Comparison of ENCODE assay signal across 13 cellular contexts in genomic region chr14:94373708-94374107, GRCh38. TPM values are rescaled to one million over a fixed set of nuclear protein-coding genes. Genes with fewer than 3 reads are reported as not detected.
DNase-seq lines count a peak whose midpoint lies in the region; ATAC-seq, FAIRE-seq and TF ChIP-seq lines count a peak whose summit lies in the region.
"Had no signal": no experiment of that assay in that cellular context is flagged by ENCODE, and none has a peak within 500 bp of the region (broad histone marks: within the 10 kb centered on the region; RNA-seq: fewer than 3 reads in every experiment).

No MANE protein-coding gene starts in this region.

- FAIRE-seq in HepG2 (lab: Jason Lieb, UNC) (peak; percentile 4), keratinocyte (lab: Jason Lieb, UNC) (peak; percentile 73)
- FAIRE-seq: A204.1 had no signal

- no peaks in the 10 kb centered on the region for H3K9me1 ChIP-seq in keratinocyte (ENCODE audit: control insufficient read depth, extremely low read depth, insufficient read depth, low read length)

- dilution Hi-C loops in keratinocyte (cut with MboI; ENCODE audit: extremely low pct_ligation_motif_present, low sequenced_read_pairs) = no loop called here

- H3K9me3 ChIP-seq in HepG2 (ENCODE audit: low read length) = no peaks in the 10 kb centered on the region
- no peaks in the 10 kb centered on the region for H3K9me3 ChIP-seq in right lobe of liver
- H3K9me3 ChIP-seq in keratinocyte (ENCODE audit: control insufficient read depth, low read depth, low read length) = no peaks in the 10 kb centered on the region
- no peaks in the 10 kb centered on the region for H3K9me3 ChIP-seq in transverse colon
- H3K9me3 ChIP-seq: heart right ventricle had no signal

- peaks cover 3 to 6% of the 10 kb centered on the region in 2 experiments; a peak in 4 of 5 replicates for H3K36me3 ChIP-seq in HepG2 (replicated peaks in 1 of 2; ENCODE audit: control insufficient read depth in 1 of 2, insufficient read depth in 2 of 2, low read length in 2 of 2)
- H3K36me3 ChIP-seq in right lobe of liver = peaks cover 0 to 14% (median 9%) of the 10 kb centered on the region in 4 donors
- no peaks in the 10 kb centered on the region for H3K36me3 ChIP-seq in keratinocyte (ENCODE audit: control insufficient read depth in 2 of 2, extremely low read depth in 1 of 2, insufficient read depth in 2 of 2, low read length in 2 of 2)
- no peaks in the 10 kb centered on the region for H3K36me3 ChIP-seq in transverse colon

- H4K20me1 ChIP-seq in HepG2 (ENCODE audit: insufficient read depth, low read length) (peaks cover 20% of the 10 kb centered on the region), keratinocyte (ENCODE audit: control insufficient read depth, extremely low read depth, insufficient read depth, low read length) (no peaks in the 10 kb centered on the region)

- CTCF ChIA-PET in HepG2 (lab: Yijun Ruan, JAX; ENCODE audit: low intra/inter-chr PET ratio, low total read pairs) = no interaction called here

- H3K27me3 ChIP-seq in HepG2 (ENCODE audit: control insufficient read depth in 1 of 2, insufficient read depth in 2 of 2, low read length in 2 of 2) = no peaks in the 10 kb centered on the region
- H3K27me3 ChIP-seq in right lobe of liver = no peaks in the 10 kb centered on the region
- H3K27me3 ChIP-seq in keratinocyte (ENCODE audit: control insufficient read depth, extremely low read depth, insufficient read depth, low read length) = no peaks in the 10 kb centered on the region
- H3K27me3 ChIP-seq in transverse colon = no peaks in the 10 kb centered on the region

- no peak for TF ChIP-seq CTCF in HepG2 (CRISPR knock-in tag; IDR thresholded peaks at IDR 0.05)
- no peak for TF ChIP-seq CTCF in right lobe of liver (IDR thresholded peaks at IDR 0.05)
- no peak for TF ChIP-seq CTCF in astrocyte of the cerebellum (IDR thresholded peaks at IDR 0.05; ENCODE audit: low read depth, low read length, missing control alignments)
- TF ChIP-seq CTCF in keratinocyte (optimal IDR thresholded peaks at IDR 0.05 in 1 of 3, IDR thresholded peaks at IDR 0.05 in 1 of 3, conservative IDR thresholded peaks at IDR 0.05 in 1 of 3; ENCODE audit: extremely low read depth in 1 of 3, insufficient read depth in 2 of 3, low read length in 3 of 3) = no peak
- no peak for TF ChIP-seq CTCF in transverse colon (IDR thresholded peaks at IDR 0.05)

- ATAC-seq in HepG2 (no peak), right lobe of liver (no peak), HG02981 (IDR thresholded peaks at IDR 0.05; ENCODE audit: unreplicated experiment) (no peak)

- 0 out of 2 replicates have a peak overlapping the region, but pooled peaks have one; percentile 20 for H3K4me2 ChIP-seq in HepG2 (ENCODE audit: low read depth, low read length)
- peak overlapping the region; percentile 23 for H3K4me2 ChIP-seq in keratinocyte (ENCODE audit: control insufficient read depth, extremely low read depth, insufficient read depth, low read depth, low read length)

- no peak for TF ChIP-seq RAD21 in HepG2 (CRISPR knock-in tag; IDR thresholded peaks at IDR 0.05)

- H3K79me2 ChIP-seq in HepG2 (ENCODE audit: insufficient read depth, low read length) (no peaks in the 10 kb centered on the region), keratinocyte (ENCODE audit: control insufficient read depth, insufficient read depth, low read length) (no peaks in the 10 kb centered on the region)

- intact Hi-C loops in HepG2 (cut with micrococcal nuclease; ENCODE audit: unreplicated experiment) = loop anchor here (10.0 kb wide), 1 partner anchor 239 kb away; no protein-coding TSS in a partner anchor
- intact Hi-C loops in right lobe of liver (cut with DNase I) = loop anchor here in 1 of 2 donors (10.0 kb wide), 1 partner anchor 79 kb away; the partner anchor contains the start of gene SERPINA10
- intact Hi-C loops in transverse colon (cut with DNase I; ENCODE audit: low total_unique reads) = no loop called here

- H3K9ac ChIP-seq in HepG2 (ENCODE audit: insufficient read depth, low read depth, low read length) = no peak overlapping the region
- peak overlapping the region; percentile 14 for H3K9ac ChIP-seq in keratinocyte (ENCODE audit: control insufficient read depth, extremely low read depth, insufficient read depth, low read length)

- in situ Hi-C loops in HepG2 (cut with HindIII; ENCODE audit: extremely low pct_ligation_motif_present, low pct_unique_long_range_greater_than_20kb) (no loop called here), astrocyte of the cerebellum (cut with HindIII; ENCODE audit: low sequenced_read_pairs) (no loop called here), transverse colon (cut with MboI; ENCODE audit: low pct_ligation_motif_present in 1 of 4, low pct_unique_long_range_greater_than_20kb in 1 of 4, low sequenced_read_pairs in 3 of 4) (no loop called here)

- H3K4me1 ChIP-seq in HepG2 (ENCODE audit: insufficient read depth, low read length) = peaks cover 100% of the 10 kb centered on the region
- no peaks in the 10 kb centered on the region for H3K4me1 ChIP-seq in right lobe of liver
- peaks cover 13% of the 10 kb centered on the region for H3K4me1 ChIP-seq in keratinocyte (ENCODE audit: control insufficient read depth, extremely low read depth, insufficient read depth, low read length)
- no peaks in the 10 kb centered on the region for H3K4me1 ChIP-seq in transverse colon
- H3K4me1 ChIP-seq: heart right ventricle had no signal

- H2AFZ ChIP-seq in HepG2 (ENCODE audit: low read length) = no peak overlapping the region
- no peak overlapping the region for H2AFZ ChIP-seq in keratinocyte (ENCODE audit: control insufficient read depth, low read length)

- DNase-seq in HepG2 (ENCODE audit: low spot score) (no peak), right lobe of liver (no peak), astrocyte of the cerebellum (ENCODE audit: low read depth) (peak; percentile 94), keratinocyte (ENCODE audit: low read depth, low spot score) (peak; percentile 36), transverse colon (no peak), NCI-H187 (lab: John Stamatoyannopoulos, UW) (no peak), cerebellar cortex (ENCODE audit: low spot score) (no peak)
- DNase-seq: heart right ventricle, KG1 had no signal

- BruUV-seq in HepG2 (replicated peaks; lab: Mats Ljungman, UMichigan) = no TSS peak

- WGBS in HepG2 (ENCODE audit: low lambda C conversion rate) = 21% methylated on average over 8 of the region's 8 CpGs
- WGBS in right lobe of liver (ENCODE audit: insufficient coverage, low coverage, low lambda C conversion rate, missing lambda C conversion rate) = 83% methylated on average over 8 of the region's 8 CpGs
- WGBS in transverse colon (ENCODE audit: low coverage in 1 of 2), 2 donors = 83 to 87% methylated on average over 5 to 8 of the region's 8 CpGs

- POLR2A ChIA-PET in HepG2 (lab: Yijun Ruan, JAX) = interaction anchor here (1.1 to 2.7 kb wide), 7 partner anchors 9 to 81 kb away, joined by 3 to 14 read pairs (median 4); partner anchors contain the start of genes SERPINA1 and SERPINA10

- no peak overlapping the region for H3K4me3 ChIP-seq in HepG2 (replicated peaks in 1 of 3; ENCODE audit: insufficient read depth in 1 of 3, low read depth in 2 of 3, low read length in 3 of 3)
- no peak overlapping the region for H3K4me3 ChIP-seq in right lobe of liver
- no peak overlapping the region for H3K4me3 ChIP-seq in astrocyte of the cerebellum (ENCODE audit: low read depth, low read length)
- no peak overlapping the region for H3K4me3 ChIP-seq in keratinocyte (ENCODE audit: control insufficient read depth in 2 of 3, extremely low read depth in 1 of 3, insufficient read depth in 2 of 3, low read depth in 1 of 3, low read length in 3 of 3)
- no peak overlapping the region for H3K4me3 ChIP-seq in transverse colon
- H3K4me3 ChIP-seq: heart right ventricle had no signal

- H3K27ac ChIP-seq in HepG2 (ENCODE audit: extremely low read length, insufficient read depth, low read length) (no peak overlapping the region), right lobe of liver (no peak overlapping the region), keratinocyte (ENCODE audit: control insufficient read depth, insufficient read depth, low read length) (peak overlapping the region; percentile 53), transverse colon (no peak overlapping the region)
- H3K27ac ChIP-seq: heart right ventricle had no signal

- TF ChIP-seq POLR2A in HepG2 (IDR thresholded peaks at IDR 0.05; ENCODE audit: insufficient read depth in 1 of 2, low read depth in 2 of 2, low read length in 2 of 2) = no peak
- TF ChIP-seq POLR2A in right lobe of liver (IDR thresholded peaks at IDR 0.05) = no peak
- no peak for TF ChIP-seq POLR2A in transverse colon (IDR thresholded peaks at IDR 0.05)

- no peak for TF ChIP-seq EP300 in HepG2 (IDR thresholded peaks at IDR 0.05; ENCODE audit: low read depth in 2 of 2, low read length in 2 of 2)
- TF ChIP-seq EP300 in HepG2 (CRISPR knock-in tag; IDR thresholded peaks at IDR 0.05; ENCODE audit: borderline replicate concordance) = no peak
- TF ChIP-seq EP300 in transverse colon (IDR thresholded peaks at IDR 0.05; ENCODE audit: low read depth) = no peak

RNA-seq across cellular contexts. Expression of gene SERPINA2, which starts 7.2 kb away (rescaled TPM):
- 0.24 TPM in 1 of 2 replicates, not detected in the other for total RNA-seq in HepG2 (2016; rRNA removed; fragmentation: Illumina TruSeq; extraction: Trizol)
- total RNA-seq in HepG2 (2016; cell fraction: cytosol; rRNA removed; fragmentation: Illumina TruSeq; extraction: Trizol; ENCODE audit: low read depth) = not detected in 2 replicates
- 0.21 TPM in 1 of 2 replicates, not detected in the other for total RNA-seq in HepG2 (2016; cell fraction: insoluble cytoplasmic fraction; rRNA removed; fragmentation: Illumina TruSeq; extraction: Trizol)
- not detected in 2 replicates for total RNA-seq in HepG2 (2016; cell fraction: membrane; rRNA removed; fragmentation: Illumina TruSeq; extraction: Trizol)
- total RNA-seq in HepG2 (2016; cell fraction: nucleus; rRNA removed; fragmentation: Illumina TruSeq; extraction: Trizol) = not detected in 2 replicates
- 0.08 TPM in 1 of 2 replicates, not detected in the other for polyA plus RNA-seq in HepG2 (2011; rRNA removed)
- not detected in 2 replicates for polyA plus RNA-seq in HepG2 (2011; cell fraction: cytosol; rRNA removed)
- polyA plus RNA-seq in HepG2 (2011; cell fraction: nucleus; rRNA removed) = 0.81 and 0.84 TPM in 2 replicates
- polyA plus RNA-seq in HepG2 (2012) = 0.17 TPM in 1 of 2 replicates, not detected in the other
- not detected in 2 replicates for polyA plus RNA-seq in HepG2 (2016; cell fraction: cytosol; fragmentation: Illumina TruSeq; extraction: Trizol; ENCODE audit: low read depth)
- polyA plus RNA-seq in HepG2 (2016; cell fraction: insoluble cytoplasmic fraction; fragmentation: Illumina TruSeq; extraction: Trizol; ENCODE audit: low read depth) = not detected in 2 replicates
- polyA plus RNA-seq in HepG2 (2016; cell fraction: membrane; fragmentation: Illumina TruSeq; extraction: Trizol; ENCODE audit: low read depth) = 0.21 TPM in 1 of 2 replicates, not detected in the other
- not detected in 2 replicates for polyA plus RNA-seq in HepG2 (2016; cell fraction: nucleus; fragmentation: Illumina TruSeq; extraction: Trizol; ENCODE audit: insufficient read depth, low read depth)
- not detected in 2 replicates for polyA minus RNA-seq in HepG2 (2011; rRNA and poly(A)+ RNA removed; ENCODE audit: low replicate concordance)
- not detected in 2 replicates for polyA minus RNA-seq in HepG2 (2011; cell fraction: cytosol; rRNA and poly(A)+ RNA removed)
- 0.87 and 1.4 TPM in 2 replicates for polyA minus RNA-seq in HepG2 (2011; cell fraction: nucleus; rRNA and poly(A)+ RNA removed)
- not detected for total RNA-seq in right lobe of liver
- polyA plus RNA-seq in keratinocyte = not detected in 3 replicates
- not detected for polyA plus RNA-seq in keratinocyte (2011; ENCODE audit: low read depth)
- polyA plus RNA-seq in keratinocyte (2011; cell fraction: cytosol; rRNA removed) = not detected in 2 replicates
- not detected in 2 replicates for polyA plus RNA-seq in keratinocyte (2011; cell fraction: nucleus; rRNA removed)
- not detected in 2 replicates for polyA plus RNA-seq in keratinocyte (2012; ENCODE audit: low replicate concordance)
- not detected in 3 replicates for polyA minus RNA-seq in keratinocyte
- polyA minus RNA-seq in keratinocyte (2011; cell fraction: cytosol; rRNA and poly(A)+ RNA removed) = not detected
- polyA minus RNA-seq in keratinocyte (2011; cell fraction: nucleus; rRNA and poly(A)+ RNA removed) = not detected in 2 replicates
- not detected for total RNA-seq in transverse colon
- total RNA-seq: cardiac septum, heart right ventricle, NCI-H460 had no signal
- polyA plus RNA-seq: heart right ventricle had no signal

RNA-seq across cellular contexts. Expression of gene SERPINA1, which starts 14.7 kb away (rescaled TPM):
- total RNA-seq in HepG2 (2016; rRNA removed; fragmentation: Illumina TruSeq; extraction: Trizol) (2,013 and 3,266 TPM in 2 replicates), right lobe of liver (over 10,000 TPM; 18,575 to 39,670 (median 31,917) TPM), transverse colon (100 to 1,000 TPM in 1 of 4 donors, 10 to 100 TPM in 3; 35.2 to 107 (median 61.0) TPM)
- total RNA-seq in HepG2 (2016; cell fraction: cytosol; rRNA removed; fragmentation: Illumina TruSeq; extraction: Trizol; ENCODE audit: low read depth) = 1,032 and 1,133 TPM in 2 replicates
- total RNA-seq in HepG2 (2016; cell fraction: insoluble cytoplasmic fraction; rRNA removed; fragmentation: Illumina TruSeq; extraction: Trizol) = 1,778 and 3,168 TPM in 2 replicates
- 2,429 and 2,540 TPM in 2 replicates for total RNA-seq in HepG2 (2016; cell fraction: membrane; rRNA removed; fragmentation: Illumina TruSeq; extraction: Trizol)
- total RNA-seq in HepG2 (2016; cell fraction: nucleus; rRNA removed; fragmentation: Illumina TruSeq; extraction: Trizol) = 3,105 and 3,600 TPM in 2 replicates
- polyA plus RNA-seq in HepG2 (2011; rRNA removed) (11,015 and 14,177 TPM in 2 replicates), keratinocyte (0.48 to 0.71 TPM (median 0.52 TPM) in 3 replicates)
- polyA plus RNA-seq in HepG2 (2011; cell fraction: cytosol; rRNA removed) = 9,533 and 11,655 TPM in 2 replicates
- 2,313 and 3,208 TPM in 2 replicates for polyA plus RNA-seq in HepG2 (2011; cell fraction: nucleus; rRNA removed)
- 7,481 and 10,843 TPM in 2 replicates for polyA plus RNA-seq in HepG2 (2012)
- polyA plus RNA-seq in HepG2 (2016; cell fraction: cytosol; fragmentation: Illumina TruSeq; extraction: Trizol; ENCODE audit: low read depth) = 4,767 and 4,962 TPM in 2 replicates
- 4,118 and 4,730 TPM in 2 replicates for polyA plus RNA-seq in HepG2 (2016; cell fraction: insoluble cytoplasmic fraction; fragmentation: Illumina TruSeq; extraction: Trizol; ENCODE audit: low read depth)
- polyA plus RNA-seq in HepG2 (2016; cell fraction: membrane; fragmentation: Illumina TruSeq; extraction: Trizol; ENCODE audit: low read depth) = 6,083 and 6,679 TPM in 2 replicates
- 8,870 and 9,648 TPM in 2 replicates for polyA plus RNA-seq in HepG2 (2016; cell fraction: nucleus; fragmentation: Illumina TruSeq; extraction: Trizol; ENCODE audit: insufficient read depth, low read depth)
- 7.6 and 11,192 TPM in 2 replicates for polyA minus RNA-seq in HepG2 (2011; rRNA and poly(A)+ RNA removed; ENCODE audit: low replicate concordance)
- polyA minus RNA-seq in HepG2 (2011; cell fraction: cytosol; rRNA and poly(A)+ RNA removed) = 3,443 and 4,995 TPM in 2 replicates
- polyA minus RNA-seq in HepG2 (2011; cell fraction: nucleus; rRNA and poly(A)+ RNA removed) = 1,177 and 2,207 TPM in 2 replicates
- 0.99 TPM for polyA plus RNA-seq in keratinocyte (2011; ENCODE audit: low read depth)
- 0.46 and 0.56 TPM in 2 replicates for polyA plus RNA-seq in keratinocyte (2011; cell fraction: cytosol; rRNA removed)
- polyA plus RNA-seq in keratinocyte (2011; cell fraction: nucleus; rRNA removed) = 0.31 and 0.57 TPM in 2 replicates
- 0.38 and 0.96 TPM in 2 replicates for polyA plus RNA-seq in keratinocyte (2012; ENCODE audit: low replicate concordance)
- polyA minus RNA-seq in keratinocyte = 0.69 to 9.1 TPM (median 1.8 TPM) in 3 replicates
- polyA minus RNA-seq in keratinocyte (2011; cell fraction: cytosol; rRNA and poly(A)+ RNA removed) = not detected
- polyA minus RNA-seq in keratinocyte (2011; cell fraction: nucleus; rRNA and poly(A)+ RNA removed) = not detected in 2 replicates

RNA-seq across cellular contexts. Expression of gene SERPINA6, which starts 50.6 kb away (rescaled TPM):
- total RNA-seq in HepG2 (2016; rRNA removed; fragmentation: Illumina TruSeq; extraction: Trizol) (144 and 260 TPM in 2 replicates), right lobe of liver (100 to 1,000 TPM; 185 to 407 (median 236) TPM), transverse colon (under 1 TPM in 3 of 4 donors, not detected in 1; 0.48 to 0.82 (median 0.80) TPM)
- total RNA-seq in HepG2 (2016; cell fraction: cytosol; rRNA removed; fragmentation: Illumina TruSeq; extraction: Trizol; ENCODE audit: low read depth) = 46.5 and 59.8 TPM in 2 replicates
- 147 and 255 TPM in 2 replicates for total RNA-seq in HepG2 (2016; cell fraction: insoluble cytoplasmic fraction; rRNA removed; fragmentation: Illumina TruSeq; extraction: Trizol)
- total RNA-seq in HepG2 (2016; cell fraction: membrane; rRNA removed; fragmentation: Illumina TruSeq; extraction: Trizol) = 72.4 and 91.0 TPM in 2 replicates
- total RNA-seq in HepG2 (2016; cell fraction: nucleus; rRNA removed; fragmentation: Illumina TruSeq; extraction: Trizol) = 209 and 232 TPM in 2 replicates
- polyA plus RNA-seq in HepG2 (2011; rRNA removed) (333 and 391 TPM in 2 replicates), keratinocyte (0.18 TPM in 1 of 3 replicates, not detected in the others)
- polyA plus RNA-seq in HepG2 (2011; cell fraction: cytosol; rRNA removed) = 334 and 367 TPM in 2 replicates
- 148 and 149 TPM in 2 replicates for polyA plus RNA-seq in HepG2 (2011; cell fraction: nucleus; rRNA removed)
- polyA plus RNA-seq in HepG2 (2012) = 165 and 183 TPM in 2 replicates
- 50.8 and 68.1 TPM in 2 replicates for polyA plus RNA-seq in HepG2 (2016; cell fraction: cytosol; fragmentation: Illumina TruSeq; extraction: Trizol; ENCODE audit: low read depth)
- polyA plus RNA-seq in HepG2 (2016; cell fraction: insoluble cytoplasmic fraction; fragmentation: Illumina TruSeq; extraction: Trizol; ENCODE audit: low read depth) = 148 and 161 TPM in 2 replicates
- 59.5 and 79.3 TPM in 2 replicates for polyA plus RNA-seq in HepG2 (2016; cell fraction: membrane; fragmentation: Illumina TruSeq; extraction: Trizol; ENCODE audit: low read depth)
- 298 and 309 TPM in 2 replicates for polyA plus RNA-seq in HepG2 (2016; cell fraction: nucleus; fragmentation: Illumina TruSeq; extraction: Trizol; ENCODE audit: insufficient read depth, low read depth)
- 295 TPM in 1 of 2 replicates, not detected in the other for polyA minus RNA-seq in HepG2 (2011; rRNA and poly(A)+ RNA removed; ENCODE audit: low replicate concordance)
- polyA minus RNA-seq in HepG2 (2011; cell fraction: cytosol; rRNA and poly(A)+ RNA removed) = 62.1 and 78.1 TPM in 2 replicates
- polyA minus RNA-seq in HepG2 (2011; cell fraction: nucleus; rRNA and poly(A)+ RNA removed) = 54.3 and 66.5 TPM in 2 replicates
- not detected for polyA plus RNA-seq in keratinocyte (2011; ENCODE audit: low read depth)
- 0.08 TPM in 1 of 2 replicates, not detected in the other for polyA plus RNA-seq in keratinocyte (2011; cell fraction: cytosol; rRNA removed)
- polyA plus RNA-seq in keratinocyte (2011; cell fraction: nucleus; rRNA removed) = 0.09 TPM in 1 of 2 replicates, not detected in the other
- polyA plus RNA-seq in keratinocyte (2012; ENCODE audit: low replicate concordance) = 0.10 TPM in 1 of 2 replicates, not detected in the other
- not detected in 3 replicates for polyA minus RNA-seq in keratinocyte
- not detected for polyA minus RNA-seq in keratinocyte (2011; cell fraction: cytosol; rRNA and poly(A)+ RNA removed)
- not detected in 2 replicates for polyA minus RNA-seq in keratinocyte (2011; cell fraction: nucleus; rRNA and poly(A)+ RNA removed)
- total RNA-seq: cardiac septum, heart right ventricle, NCI-H460 had no signal
- polyA plus RNA-seq: heart right ventricle had no signal

Comparison
In these comparisons a context has a peak if more than half of its experiments do, and no peak if none do; other contexts are left out.
1. DNase-seq: peak in astrocyte of the cerebellum (single experiment) and keratinocyte (single experiment); none in HepG2 (single experiment), right lobe of liver (0 of 3), transverse colon (single experiment), NCI-H187 (0 of 2) and cerebellar cortex (single experiment).
2. RNA of gene SERPINA1, which starts 14.7 kb away (total RNA-seq): 18,575 to 39,670 TPM in right lobe of liver and 1,032 to 3,600 TPM in HepG2; 35.2 to 107 TPM in transverse colon; every median in the first group is over 4 times any median in the second.
3. RNA of gene SERPINA6, which starts 50.6 kb away (total RNA-seq): 46.5 to 260 TPM in HepG2 and 185 to 407 TPM in right lobe of liver; 0.48 to 0.82 TPM in transverse colon; every median in the first group is over 10 times any median in the second.